Comparison of ENCODE assay signal across 14 cellular contexts in the genomic region with DNA sequence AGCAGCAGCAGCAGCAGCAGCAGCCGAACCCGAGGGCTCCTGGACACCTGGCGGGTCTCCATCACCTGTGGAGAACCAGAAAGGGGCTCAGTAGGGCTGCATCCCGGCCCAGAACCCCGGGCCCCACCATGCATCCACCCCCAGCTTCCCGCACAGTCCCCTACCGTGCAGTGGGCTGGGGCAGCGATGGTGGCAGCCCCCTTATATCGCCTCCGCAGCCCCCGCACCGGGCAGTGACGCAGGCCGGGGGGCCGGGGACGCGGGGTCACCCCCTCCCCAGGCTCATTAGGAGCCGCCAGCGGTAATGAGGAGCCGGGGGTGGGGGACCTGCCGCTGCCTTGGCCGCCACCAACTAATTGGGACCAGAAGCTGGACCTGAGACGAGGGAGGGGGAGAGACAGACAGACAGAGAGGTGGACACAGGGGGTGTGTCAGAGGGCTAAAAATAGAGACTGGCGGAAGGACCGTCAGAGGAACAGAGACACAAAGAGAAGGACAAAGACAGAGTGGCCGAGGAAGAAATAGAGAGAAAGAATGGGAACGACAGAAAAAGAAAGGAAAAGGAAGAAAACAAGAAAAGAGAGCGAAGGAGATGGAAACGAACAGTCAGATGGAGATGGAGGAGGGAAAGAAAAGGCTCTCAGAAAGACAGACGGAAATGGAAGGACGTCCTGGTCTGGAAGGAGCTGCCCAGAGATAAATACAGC. TPM values are rescaled to one million over a fixed set of nuclear protein-coding genes. Genes with fewer than 3 reads are reported as not detected.
DNase-seq lines count a peak whose midpoint lies in the region; ATAC-seq and TF ChIP-seq lines count a peak whose summit lies in the region.
"Had no signal": no experiment of that assay in that cellular context is flagged by ENCODE, and none has a peak within 500 bp of the region (broad histone marks: within the 10 kb centered on the region; RNA-seq: fewer than 3 reads in every experiment).

A gene with protein sequence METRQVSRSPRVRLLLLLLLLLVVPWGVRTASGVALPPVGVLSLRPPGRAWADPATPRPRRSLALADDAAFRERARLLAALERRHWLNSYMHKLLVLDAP (minus strand): TSS at position 164 of the 707 bp plus-strand sequence. CDS start 102 bp downstream, at position 62.

- H3K4me1 ChIP-seq in iPS-18a (ENCODE audit: control insufficient read depth, low read depth, low read length) (peaks cover 18% of the 10 kb centered on the region), stomach (peaks cover 27 to 41% (median 35%) of the 10 kb centered on the region in 4 donors)

- H3K4me3 ChIP-seq in iPS-18a (ENCODE audit: low read length) (peak within 1 kb of the TSS; percentile 31), stomach (peak within 1 kb of the TSS; percentile 9 to 44 (median 21))

- ATAC-seq in activated naive CD4-positive, alpha-beta T cell treated with anti-CD3 and anti-CD28 coated beads, Interleukin-2, amount 50 U/mL, for 72 hours: no peak
- ATAC-seq in activated CD8-positive, alpha-beta T cell treated with anti-CD3 and anti-CD28 coated beads, Interleukin-2, amount 10 ng/mL, durations not matched to agents 7 days and 5 days: no peak
- no peak for ATAC-seq in GM21390 (IDR thresholded peaks at IDR 0.05; ENCODE audit: unreplicated experiment)

- TF ChIP-seq POLR2A in stomach (IDR thresholded peaks at IDR 0.05): no peak

- no peak within 1 kb of the TSS for H3K27ac ChIP-seq in iPS-18a (ENCODE audit: low read length)
- no peak within 1 kb of the TSS for H3K27ac ChIP-seq in stomach
- H3K27ac ChIP-seq: esophagus squamous epithelium had no signal

- H3K9me3 ChIP-seq in iPS-18a (ENCODE audit: control insufficient read depth, low read depth, low read length): no peaks in the 10 kb centered on the region
- no peaks in the 10 kb centered on the region for H3K9me3 ChIP-seq in stomach
- H3K9me3 ChIP-seq: esophagus squamous epithelium had no signal

- H3K9ac ChIP-seq in iPS-18a (ENCODE audit: low read length): no peak within 1 kb of the TSS

- no peak within 1 kb of the TSS for H3K27ac Mint-ChIP-seq in activated naive CD4-positive, alpha-beta T cell treated with anti-CD3 and anti-CD28 coated beads for 36 hours
- peak within 1 kb of the TSS in 1 of 2 donors; percentile 9 for H3K27ac Mint-ChIP-seq in activated naive CD4-positive, alpha-beta T cell treated with anti-CD3 and anti-CD28 coated beads, Interleukin-2, amount 50 U/mL, for 72 hours
- peak within 1 kb of the TSS; percentile 58 for H3K27ac Mint-ChIP-seq in activated CD8-positive, alpha-beta T cell treated with anti-CD3 and anti-CD28 coated beads, Interleukin-2, amount 10 ng/mL, durations not matched to agents 7 days and 5 days

- intact Hi-C loops in activated naive CD4-positive, alpha-beta T cell treated with anti-CD3 and anti-CD28 coated beads for 36 hours (cut with micrococcal nuclease): loop anchor here (2.0 kb wide), 1 partner anchor 31 kb away; no protein-coding TSS in a partner anchor
- intact Hi-C loops in stomach (cut with DNase I; ENCODE audit: low total_unique reads): no loop called here

- 8 to 13% (median 9%) methylated on average over 16 to 31 of the region's 31 CpGs for WGBS in stomach, 5 donors

- CTCF ChIA-PET in activated naive CD4-positive, alpha-beta T cell treated with anti-CD3 and anti-CD28 coated beads for 36 hours (lab: Charles Lee): interaction anchor here (1.0 to 1.1 kb wide), 2 partner anchors 47 to 50 kb away, joined by 3 to 6 read pairs; partner anchors contain the start of gene FLT3LG
- CTCF ChIA-PET in activated CD8-positive, alpha-beta T cell treated with anti-CD3 and anti-CD28 coated beads, Interleukin-2, amount 10 ng/mL, durations not matched to agents 7 days and 5 days (lab: Charles Lee): interaction anchor here (0.8 to 3.4 kb wide), 6 partner anchors 10 to 88 kb away, joined by 3 to 9 read pairs (median 6); partner anchors contain the start of gene CD37

- DNase-seq in activated naive CD4-positive, alpha-beta T cell treated with anti-CD3 and anti-CD28 coated beads for 36 hours: no peak
- no peak for DNase-seq in activated naive CD4-positive, alpha-beta T cell treated with anti-CD3 and anti-CD28 coated beads, Interleukin-2, amount 50 U/mL, for 72 hours (ENCODE audit: low spot score in 2 of 2)
- no peak for DNase-seq in activated CD8-positive, alpha-beta T cell treated with anti-CD3 and anti-CD28 coated beads, Interleukin-2, amount 10 ng/mL, durations not matched to agents 7 days and 5 days
- DNase-seq in stomach: no peak
- DNase-seq in NCI-H1092 (lab: John Stamatoyannopoulos, UW): no peak
- no peak for DNase-seq in nucleus accumbens (lab: John Stamatoyannopoulos, UW)
- DNase-seq: esophagus squamous epithelium; NCI-H2029 treated with DMSO at 0.1 percent for 48 hours; stimulated activated CD4-positive, alpha-beta T cell treated with anti-CD3 and anti-CD28 coated beads, Interleukin-4, amount 100 ng/mL, for 1 hour had no signal

- H3K27me3 ChIP-seq in iPS-18a (ENCODE audit: control insufficient read depth, insufficient read depth, low read length) (peaks cover 69% of the 10 kb centered on the region), stomach (peaks cover 37 to 100% (median 96%) of the 10 kb centered on the region in 3 donors)

- H3K36me3 ChIP-seq in iPS-18a (ENCODE audit: control insufficient read depth, low read depth, low read length) (no peaks in the 10 kb centered on the region), stomach (no peaks in the 10 kb centered on the region)
- H3K36me3 ChIP-seq: esophagus squamous epithelium had no signal

- TF ChIP-seq CTCF in stomach (IDR thresholded peaks at IDR 0.05): no peak

- TF ChIP-seq EP300 in stomach (IDR thresholded peaks at IDR 0.05): no peak

- H3K27me3 Mint-ChIP-seq in activated naive CD4-positive, alpha-beta T cell treated with anti-CD3 and anti-CD28 coated beads for 36 hours (ENCODE audit: low read depth): peaks cover 78% of the 10 kb centered on the region
- H3K27me3 Mint-ChIP-seq in activated CD8-positive, alpha-beta T cell treated with anti-CD3 and anti-CD28 coated beads, Interleukin-2, amount 10 ng/mL, durations not matched to agents 7 days and 5 days (ENCODE audit: low read depth): peaks cover 86% of the 10 kb centered on the region

- no peaks in the 10 kb centered on the region for H3K9me3 Mint-ChIP-seq in activated naive CD4-positive, alpha-beta T cell treated with anti-CD3 and anti-CD28 coated beads for 36 hours
- no peaks in the 10 kb centered on the region for H3K9me3 Mint-ChIP-seq in activated naive CD4-positive, alpha-beta T cell treated with anti-CD3 and anti-CD28 coated beads, Interleukin-2, amount 50 U/mL, for 72 hours
- no peaks in the 10 kb centered on the region for H3K9me3 Mint-ChIP-seq in activated CD8-positive, alpha-beta T cell treated with anti-CD3 and anti-CD28 coated beads, Interleukin-2, amount 10 ng/mL, durations not matched to agents 7 days and 5 days (ENCODE audit: insufficient read depth)

- no peaks in the 10 kb centered on the region for H3K36me3 Mint-ChIP-seq in activated naive CD4-positive, alpha-beta T cell treated with anti-CD3 and anti-CD28 coated beads for 36 hours (ENCODE audit: low read depth)
- H3K36me3 Mint-ChIP-seq in activated naive CD4-positive, alpha-beta T cell treated with anti-CD3 and anti-CD28 coated beads, Interleukin-2, amount 50 U/mL, for 72 hours: peaks cover 0 to 18% of the 10 kb centered on the region in 2 donors
- peaks cover 3% of the 10 kb centered on the region for H3K36me3 Mint-ChIP-seq in activated CD8-positive, alpha-beta T cell treated with anti-CD3 and anti-CD28 coated beads, Interleukin-2, amount 10 ng/mL, durations not matched to agents 7 days and 5 days (ENCODE audit: low read depth)

- peak within 1 kb of the TSS; percentile 65 for H3K4me3 Mint-ChIP-seq in activated naive CD4-positive, alpha-beta T cell treated with anti-CD3 and anti-CD28 coated beads for 36 hours
- H3K4me3 Mint-ChIP-seq in activated CD8-positive, alpha-beta T cell treated with anti-CD3 and anti-CD28 coated beads, Interleukin-2, amount 10 ng/mL, durations not matched to agents 7 days and 5 days: peak within 1 kb of the TSS; percentile 61

- peaks cover 50% of the 10 kb centered on the region for H3K4me1 Mint-ChIP-seq in activated naive CD4-positive, alpha-beta T cell treated with anti-CD3 and anti-CD28 coated beads for 36 hours (ENCODE audit: low read depth)
- peaks cover 66% of the 10 kb centered on the region for H3K4me1 Mint-ChIP-seq in activated CD8-positive, alpha-beta T cell treated with anti-CD3 and anti-CD28 coated beads, Interleukin-2, amount 10 ng/mL, durations not matched to agents 7 days and 5 days (ENCODE audit: low read depth)

- POLR2A ChIA-PET in activated CD8-positive, alpha-beta T cell treated with anti-CD3 and anti-CD28 coated beads, Interleukin-2, amount 10 ng/mL, durations not matched to agents 7 days and 5 days (lab: Charles Lee): interaction anchor here (0.9 to 1.2 kb wide), 2 partner anchors 11 to 14 kb away, joined by 3 read pairs; no protein-coding TSS in a partner anchor

RNA-seq across cellular contexts. Expression of the gene that starts here (rescaled TPM):
- not detected for total RNA-seq in activated naive CD4-positive, alpha-beta T cell treated with anti-CD3 and anti-CD28 coated beads for 36 hours
- total RNA-seq in activated naive CD4-positive, alpha-beta T cell treated with anti-CD3 and anti-CD28 coated beads, Interleukin-2, amount 50 U/mL, for 72 hours: not detected
- not detected for total RNA-seq in activated CD8-positive, alpha-beta T cell treated with anti-CD3 and anti-CD28 coated beads, Interleukin-2, amount 10 ng/mL, durations not matched to agents 7 days and 5 days
- not detected for total RNA-seq in stomach
- polyA plus RNA-seq in stomach: not detected
- total RNA-seq: esophagus squamous epithelium, mononuclear cell, SK-MEL-5 had no signal
- polyA plus RNA-seq: BJ had no signal
